8 cellular contexts compared by ENCODE assay signal in the genomic region with DNA sequence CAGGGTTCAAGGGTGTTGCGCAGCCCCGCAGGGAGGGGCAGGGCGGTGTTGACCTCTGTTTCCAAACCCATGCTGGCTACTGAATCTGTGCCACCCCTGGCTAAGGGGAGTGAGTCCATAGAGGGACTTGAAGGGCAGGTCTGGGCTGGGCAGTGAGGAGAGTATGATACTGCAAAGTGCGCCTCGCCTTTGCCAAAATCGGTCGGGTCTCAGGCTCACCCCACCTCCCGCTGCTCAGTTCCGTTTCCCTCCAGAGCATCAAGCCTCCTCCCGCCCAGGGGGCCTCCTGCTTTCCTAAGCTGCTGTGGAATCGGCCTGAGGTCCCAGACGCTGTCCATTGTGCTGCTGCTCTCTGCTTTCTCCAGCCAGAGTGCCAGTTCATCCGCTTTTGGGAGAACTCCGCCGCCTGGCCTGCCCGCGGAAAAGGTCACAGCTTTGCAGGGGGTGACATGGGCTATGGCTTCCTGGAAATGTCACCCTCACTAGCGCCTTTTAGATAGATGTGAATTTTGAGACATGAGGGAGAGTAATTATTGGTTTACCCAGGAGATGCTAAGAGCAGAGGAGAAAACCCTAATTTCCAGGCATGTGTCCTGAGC.
A peak's percentile ranks its signal among the peaks of the same experiment; 100 is the strongest.
DNase-seq lines count a peak whose midpoint lies in the region; ATAC-seq and TF ChIP-seq lines count a peak whose summit lies in the region.

No MANE protein-coding gene starts in this region.

- no peaks in the 10 kb centered on the region for H3K4me1 ChIP-seq in SJCRH30

- no peaks in the 10 kb centered on the region for H3K27me3 ChIP-seq in SJCRH30

- peak overlapping the region; percentile 82 to 90 for H3K4me3 Mint-ChIP-seq in effector memory CD8-positive, alpha-beta T cell

- H3K27me3 Mint-ChIP-seq in effector memory CD8-positive, alpha-beta T cell = no peaks in the 10 kb centered on the region

- H3K27ac Mint-ChIP-seq in effector memory CD8-positive, alpha-beta T cell = peak overlapping the region; percentile 84 to 91

- peak; percentile 12 for DNase-seq in GM10266 (ENCODE audit: extremely low spot score)
- peak; percentile 41 to 42 for DNase-seq in SJCRH30
- peak in 1 of 3 experiments; percentile 3 for DNase-seq in effector memory CD8-positive, alpha-beta T cell
- peak; percentile 34 for DNase-seq in midbrain (lab: John Stamatoyannopoulos, UW)
- DNase-seq in NCI-H774 (lab: John Stamatoyannopoulos, UW) = no peak
- DNase-seq in cerebellar nuclear complex (lab: John Stamatoyannopoulos, UW) = no peak

- peaks cover 19 to 22% of the 10 kb centered on the region in 2 donors for H3K4me1 Mint-ChIP-seq in effector memory CD8-positive, alpha-beta T cell (ENCODE audit: low read depth in 2 of 2)

- ATAC-seq in HG02763 (IDR thresholded peaks at IDR 0.05; ENCODE audit: unreplicated experiment) = peak; percentile 3
- ATAC-seq in effector memory CD8-positive, alpha-beta T cell (replicated peaks) = no peak
- no peak for ATAC-seq in GM18517 (IDR thresholded peaks at IDR 0.05; ENCODE audit: unreplicated experiment)

- peak overlapping the region; percentile 84 for H3K4me3 ChIP-seq in SJCRH30

- TF ChIP-seq CTCF in GM10266 (IDR thresholded peaks at IDR 0.05; ENCODE audit: control insufficient read depth, insufficient read depth, low read depth, missing control alignments) = no peak

- H3K9me3 ChIP-seq in SJCRH30 (replicated peaks) = no peaks in the 10 kb centered on the region

- H3K9me3 Mint-ChIP-seq in effector memory CD8-positive, alpha-beta T cell = no peaks in the 10 kb centered on the region

- peaks cover 15% of the 10 kb centered on the region for H3K36me3 Mint-ChIP-seq in effector memory CD8-positive, alpha-beta T cell (ENCODE audit: insufficient read depth)

- H3K36me3 ChIP-seq in SJCRH30 = no peaks in the 10 kb centered on the region; the same call in 1 of the 2 replicates

- H3K27ac ChIP-seq in SJCRH30 = peak overlapping the region; percentile 89

Comparison
In these comparisons a context has a peak if more than half of its experiments do, and no peak if none do; other contexts are left out.
1. DNase-seq: peak in GM10266 (single experiment), SJCRH30 (2 of 2) and midbrain (single experiment); none in NCI-H774 (single experiment) and cerebellar nuclear complex (0 of 2).